In genomic region chr4:53582194-53582593, GRCh38 we compare ENCODE assay signal across 1 cellular context.
TF ChIP-seq lines count a peak whose summit lies in the region.

No MANE protein-coding gene starts in this region.

TF ChIP-seq in HepG2, 621 proteins besides CTCF, POLR2A, EP300 and RAD21 (continued from another document and continues in another):
- TF ChIP-seq, protein P1, sequence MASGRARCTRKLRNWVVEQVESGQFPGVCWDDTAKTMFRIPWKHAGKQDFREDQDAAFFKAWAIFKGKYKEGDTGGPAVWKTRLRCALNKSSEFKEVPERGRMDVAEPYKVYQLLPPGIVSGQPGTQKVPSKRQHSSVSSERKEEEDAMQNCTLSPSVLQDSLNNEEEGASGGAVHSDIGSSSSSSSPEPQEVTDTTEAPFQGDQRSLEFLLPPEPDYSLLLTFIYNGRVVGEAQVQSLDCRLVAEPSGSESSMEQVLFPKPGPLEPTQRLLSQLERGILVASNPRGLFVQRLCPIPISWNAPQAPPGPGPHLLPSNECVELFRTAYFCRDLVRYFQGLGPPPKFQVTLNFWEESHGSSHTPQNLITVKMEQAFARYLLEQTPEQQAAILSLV (CRISPR knock-in tag; IDR thresholded peaks at IDR 0.05; ENCODE audit: borderline replicate concordance): no peak
- TF ChIP-seq ZNF577 (CRISPR knock-in tag; IDR thresholded peaks at IDR 0.05; ENCODE audit: borderline replicate concordance, low read depth) (no peak), XRCC5 (optimal IDR thresholded peaks at IDR 0.05; ENCODE audit: low read length) (no peak), ZNF329 (CRISPR knock-in tag; IDR thresholded peaks at IDR 0.05; ENCODE audit: low read depth) (no peak), FOXO1 (CRISPR knock-in tag; IDR thresholded peaks at IDR 0.05) (peak; percentile 62; the same call in 1 of the 2 replicates), HDAC6 (IDR thresholded peaks at IDR 0.05; ENCODE audit: low read depth, low read length) (no peak), TMF1 (CRISPR knock-in tag; IDR thresholded peaks at IDR 0.05; ENCODE audit: low read depth) (no peak), MED8 (CRISPR knock-in tag; IDR thresholded peaks at IDR 0.05; ENCODE audit: insufficient replicate concordance) (no peak), GABPA (IDR thresholded peaks at IDR 0.05; ENCODE audit: low read depth, low read length) (no peak), GABPA (CRISPR knock-in tag; IDR thresholded peaks at IDR 0.05; ENCODE audit: low read depth) (0 out of 2 replicates have a peak, but pooled peaks have one; percentile 14), ZFAT (CRISPR knock-in tag; conservative IDR thresholded peaks at IDR 0.05) (no peak), ZNF207 (IDR thresholded peaks at IDR 0.05; ENCODE audit: borderline replicate concordance) (no peak), ZMAT3 (CRISPR knock-in tag; conservative IDR thresholded peaks at IDR 0.05) (no peak), ARNT2 (CRISPR knock-in tag; IDR thresholded peaks at IDR 0.05; ENCODE audit: low read depth) (no peak), RBFOX2 (IDR thresholded peaks at IDR 0.05; ENCODE audit: low read depth, low read length) (no peak), SAFB2 (CRISPR knock-in tag; IDR thresholded peaks at IDR 0.05; ENCODE audit: borderline replicate concordance, low read depth) (no peak), ZMYM3 (CRISPR knock-in tag; IDR thresholded peaks at IDR 0.05) (no peak), ZBTB1 (CRISPR knock-in tag; IDR thresholded peaks at IDR 0.05; ENCODE audit: borderline replicate concordance) (no peak), GABPB1 (CRISPR knock-in tag; IDR thresholded peaks at IDR 0.05) (no peak), ZNF3 (CRISPR knock-in tag; IDR thresholded peaks at IDR 0.05) (no peak), ZNF335 (CRISPR knock-in tag; IDR thresholded peaks at IDR 0.05) (no peak), ZFP1 (CRISPR knock-in tag; IDR thresholded peaks at IDR 0.05) (no peak), ZNF678 (CRISPR knock-in tag; IDR thresholded peaks at IDR 0.05) (no peak), GATAD2A (CRISPR knock-in tag; IDR thresholded peaks at IDR 0.05) (peak; percentile 37; the same call in 1 of the 2 replicates), HNRNPLL (IDR thresholded peaks at IDR 0.05; ENCODE audit: low read depth, low read length, poor library complexity, severe bottlenecking) (no peak), PAWR (CRISPR knock-in tag; IDR thresholded peaks at IDR 0.05; ENCODE audit: borderline replicate concordance) (no peak), SUZ12 (IDR thresholded peaks at IDR 0.05; ENCODE audit: low read depth, low read length) (no peak), ZBTB38 (CRISPR knock-in tag; IDR thresholded peaks at IDR 0.05) (no peak), ZMAT5 (CRISPR knock-in tag; IDR thresholded peaks at IDR 0.05; ENCODE audit: borderline replicate concordance, low read depth) (no peak), ZNF713 (CRISPR knock-in tag; IDR thresholded peaks at IDR 0.05) (no peak), ZNF773 (CRISPR knock-in tag; IDR thresholded peaks at IDR 0.05; ENCODE audit: borderline replicate concordance) (no peak), ZBTB4 (CRISPR knock-in tag; IDR thresholded peaks at IDR 0.05; ENCODE audit: borderline replicate concordance) (no peak), PAX8 (CRISPR knock-in tag; IDR thresholded peaks at IDR 0.05; ENCODE audit: borderline replicate concordance) (no peak)
- TF ChIP-seq, protein P2, sequence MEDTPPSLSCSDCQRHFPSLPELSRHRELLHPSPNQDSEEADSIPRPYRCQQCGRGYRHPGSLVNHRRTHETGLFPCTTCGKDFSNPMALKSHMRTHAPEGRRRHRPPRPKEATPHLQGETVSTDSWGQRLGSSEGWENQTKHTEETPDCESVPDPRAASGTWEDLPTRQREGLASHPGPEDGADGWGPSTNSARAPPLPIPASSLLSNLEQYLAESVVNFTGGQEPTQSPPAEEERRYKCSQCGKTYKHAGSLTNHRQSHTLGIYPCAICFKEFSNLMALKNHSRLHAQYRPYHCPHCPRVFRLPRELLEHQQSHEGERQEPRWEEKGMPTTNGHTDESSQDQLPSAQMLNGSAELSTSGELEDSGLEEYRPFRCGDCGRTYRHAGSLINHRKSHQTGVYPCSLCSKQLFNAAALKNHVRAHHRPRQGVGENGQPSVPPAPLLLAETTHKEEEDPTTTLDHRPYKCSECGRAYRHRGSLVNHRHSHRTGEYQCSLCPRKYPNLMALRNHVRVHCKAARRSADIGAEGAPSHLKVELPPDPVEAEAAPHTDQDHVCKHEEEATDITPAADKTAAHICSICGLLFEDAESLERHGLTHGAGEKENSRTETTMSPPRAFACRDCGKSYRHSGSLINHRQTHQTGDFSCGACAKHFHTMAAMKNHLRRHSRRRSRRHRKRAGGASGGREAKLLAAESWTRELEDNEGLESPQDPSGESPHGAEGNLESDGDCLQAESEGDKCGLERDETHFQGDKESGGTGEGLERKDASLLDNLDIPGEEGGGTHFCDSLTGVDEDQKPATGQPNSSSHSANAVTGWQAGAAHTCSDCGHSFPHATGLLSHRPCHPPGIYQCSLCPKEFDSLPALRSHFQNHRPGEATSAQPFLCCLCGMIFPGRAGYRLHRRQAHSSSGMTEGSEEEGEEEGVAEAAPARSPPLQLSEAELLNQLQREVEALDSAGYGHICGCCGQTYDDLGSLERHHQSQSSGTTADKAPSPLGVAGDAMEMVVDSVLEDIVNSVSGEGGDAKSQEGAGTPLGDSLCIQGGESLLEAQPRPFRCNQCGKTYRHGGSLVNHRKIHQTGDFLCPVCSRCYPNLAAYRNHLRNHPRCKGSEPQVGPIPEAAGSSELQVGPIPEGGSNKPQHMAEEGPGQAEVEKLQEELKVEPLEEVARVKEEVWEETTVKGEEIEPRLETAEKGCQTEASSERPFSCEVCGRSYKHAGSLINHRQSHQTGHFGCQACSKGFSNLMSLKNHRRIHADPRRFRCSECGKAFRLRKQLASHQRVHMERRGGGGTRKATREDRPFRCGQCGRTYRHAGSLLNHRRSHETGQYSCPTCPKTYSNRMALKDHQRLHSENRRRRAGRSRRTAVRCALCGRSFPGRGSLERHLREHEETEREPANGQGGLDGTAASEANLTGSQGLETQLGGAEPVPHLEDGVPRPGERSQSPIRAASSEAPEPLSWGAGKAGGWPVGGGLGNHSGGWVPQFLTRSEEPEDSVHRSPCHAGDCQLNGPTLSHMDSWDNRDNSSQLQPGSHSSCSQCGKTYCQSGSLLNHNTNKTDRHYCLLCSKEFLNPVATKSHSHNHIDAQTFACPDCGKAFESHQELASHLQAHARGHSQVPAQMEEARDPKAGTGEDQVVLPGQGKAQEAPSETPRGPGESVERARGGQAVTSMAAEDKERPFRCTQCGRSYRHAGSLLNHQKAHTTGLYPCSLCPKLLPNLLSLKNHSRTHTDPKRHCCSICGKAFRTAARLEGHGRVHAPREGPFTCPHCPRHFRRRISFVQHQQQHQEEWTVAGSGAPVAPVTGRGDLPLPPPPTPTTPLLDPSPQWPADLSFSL (CRISPR knock-in tag; IDR thresholded peaks at IDR 0.05): peak; percentile 73; the same call in 1 of the 2 replicates
- TF ChIP-seq, protein P3, sequence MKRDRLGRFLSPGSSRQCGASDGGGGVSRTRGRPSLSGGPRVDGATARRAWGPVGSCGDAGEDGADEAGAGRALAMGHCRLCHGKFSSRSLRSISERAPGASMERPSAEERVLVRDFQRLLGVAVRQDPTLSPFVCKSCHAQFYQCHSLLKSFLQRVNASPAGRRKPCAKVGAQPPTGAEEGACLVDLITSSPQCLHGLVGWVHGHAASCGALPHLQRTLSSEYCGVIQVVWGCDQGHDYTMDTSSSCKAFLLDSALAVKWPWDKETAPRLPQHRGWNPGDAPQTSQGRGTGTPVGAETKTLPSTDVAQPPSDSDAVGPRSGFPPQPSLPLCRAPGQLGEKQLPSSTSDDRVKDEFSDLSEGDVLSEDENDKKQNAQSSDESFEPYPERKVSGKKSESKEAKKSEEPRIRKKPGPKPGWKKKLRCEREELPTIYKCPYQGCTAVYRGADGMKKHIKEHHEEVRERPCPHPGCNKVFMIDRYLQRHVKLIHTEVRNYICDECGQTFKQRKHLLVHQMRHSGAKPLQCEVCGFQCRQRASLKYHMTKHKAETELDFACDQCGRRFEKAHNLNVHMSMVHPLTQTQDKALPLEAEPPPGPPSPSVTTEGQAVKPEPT (CRISPR knock-in tag; IDR thresholded peaks at IDR 0.05; ENCODE audit: low read depth): no peak
- TF ChIP-seq, protein P4, sequence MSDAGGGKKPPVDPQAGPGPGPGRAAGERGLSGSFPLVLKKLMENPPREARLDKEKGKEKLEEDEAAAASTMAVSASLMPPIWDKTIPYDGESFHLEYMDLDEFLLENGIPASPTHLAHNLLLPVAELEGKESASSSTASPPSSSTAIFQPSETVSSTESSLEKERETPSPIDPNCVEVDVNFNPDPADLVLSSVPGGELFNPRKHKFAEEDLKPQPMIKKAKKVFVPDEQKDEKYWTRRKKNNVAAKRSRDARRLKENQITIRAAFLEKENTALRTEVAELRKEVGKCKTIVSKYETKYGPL (CRISPR knock-in tag; IDR thresholded peaks at IDR 0.05): no peak
- TF ChIP-seq, protein P5, sequence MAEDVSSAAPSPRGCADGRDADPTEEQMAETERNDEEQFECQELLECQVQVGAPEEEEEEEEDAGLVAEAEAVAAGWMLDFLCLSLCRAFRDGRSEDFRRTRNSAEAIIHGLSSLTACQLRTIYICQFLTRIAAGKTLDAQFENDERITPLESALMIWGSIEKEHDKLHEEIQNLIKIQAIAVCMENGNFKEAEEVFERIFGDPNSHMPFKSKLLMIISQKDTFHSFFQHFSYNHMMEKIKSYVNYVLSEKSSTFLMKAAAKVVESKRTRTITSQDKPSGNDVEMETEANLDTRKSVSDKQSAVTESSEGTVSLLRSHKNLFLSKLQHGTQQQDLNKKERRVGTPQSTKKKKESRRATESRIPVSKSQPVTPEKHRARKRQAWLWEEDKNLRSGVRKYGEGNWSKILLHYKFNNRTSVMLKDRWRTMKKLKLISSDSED (CRISPR knock-in tag; IDR thresholded peaks at IDR 0.05): no peak
- TF ChIP-seq, protein P6, sequence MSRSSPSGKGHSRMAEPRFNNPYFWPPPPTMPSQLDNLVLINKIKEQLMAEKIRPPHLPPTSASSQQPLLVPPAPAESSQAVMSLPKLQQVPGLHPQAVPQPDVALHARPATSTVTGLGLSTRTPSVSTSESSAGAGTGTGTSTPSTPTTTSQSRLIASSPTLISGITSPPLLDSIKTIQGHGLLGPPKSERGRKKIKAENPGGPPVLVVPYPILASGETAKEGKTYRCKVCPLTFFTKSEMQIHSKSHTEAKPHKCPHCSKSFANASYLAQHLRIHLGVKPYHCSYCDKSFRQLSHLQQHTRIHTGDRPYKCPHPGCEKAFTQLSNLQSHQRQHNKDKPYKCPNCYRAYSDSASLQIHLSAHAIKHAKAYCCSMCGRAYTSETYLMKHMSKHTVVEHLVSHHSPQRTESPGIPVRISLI (CRISPR knock-in tag; IDR thresholded peaks at IDR 0.05; ENCODE audit: borderline replicate concordance): no peak
- TF ChIP-seq, protein P7, sequence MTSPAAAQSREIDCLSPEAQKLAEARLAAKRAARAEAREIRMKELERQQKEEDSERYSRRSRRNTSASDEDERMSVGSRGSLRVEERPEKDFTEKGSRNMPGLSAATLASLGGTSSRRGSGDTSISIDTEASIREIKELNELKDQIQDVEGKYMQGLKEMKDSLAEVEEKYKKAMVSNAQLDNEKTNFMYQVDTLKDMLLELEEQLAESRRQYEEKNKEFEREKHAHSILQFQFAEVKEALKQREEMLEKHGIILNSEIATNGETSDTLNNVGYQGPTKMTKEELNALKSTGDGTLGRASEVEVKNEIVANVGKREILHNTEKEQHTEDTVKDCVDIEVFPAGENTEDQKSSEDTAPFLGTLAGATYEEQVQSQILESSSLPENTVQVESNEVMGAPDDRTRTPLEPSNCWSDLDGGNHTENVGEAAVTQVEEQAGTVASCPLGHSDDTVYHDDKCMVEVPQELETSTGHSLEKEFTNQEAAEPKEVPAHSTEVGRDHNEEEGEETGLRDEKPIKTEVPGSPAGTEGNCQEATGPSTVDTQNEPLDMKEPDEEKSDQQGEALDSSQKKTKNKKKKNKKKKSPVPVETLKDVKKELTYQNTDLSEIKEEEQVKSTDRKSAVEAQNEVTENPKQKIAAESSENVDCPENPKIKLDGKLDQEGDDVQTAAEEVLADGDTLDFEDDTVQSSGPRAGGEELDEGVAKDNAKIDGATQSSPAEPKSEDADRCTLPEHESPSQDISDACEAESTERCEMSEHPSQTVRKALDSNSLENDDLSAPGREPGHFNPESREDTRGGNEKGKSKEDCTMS (CRISPR knock-in tag; conservative IDR thresholded peaks at IDR 0.05): no peak
- TF ChIP-seq, protein P8, sequence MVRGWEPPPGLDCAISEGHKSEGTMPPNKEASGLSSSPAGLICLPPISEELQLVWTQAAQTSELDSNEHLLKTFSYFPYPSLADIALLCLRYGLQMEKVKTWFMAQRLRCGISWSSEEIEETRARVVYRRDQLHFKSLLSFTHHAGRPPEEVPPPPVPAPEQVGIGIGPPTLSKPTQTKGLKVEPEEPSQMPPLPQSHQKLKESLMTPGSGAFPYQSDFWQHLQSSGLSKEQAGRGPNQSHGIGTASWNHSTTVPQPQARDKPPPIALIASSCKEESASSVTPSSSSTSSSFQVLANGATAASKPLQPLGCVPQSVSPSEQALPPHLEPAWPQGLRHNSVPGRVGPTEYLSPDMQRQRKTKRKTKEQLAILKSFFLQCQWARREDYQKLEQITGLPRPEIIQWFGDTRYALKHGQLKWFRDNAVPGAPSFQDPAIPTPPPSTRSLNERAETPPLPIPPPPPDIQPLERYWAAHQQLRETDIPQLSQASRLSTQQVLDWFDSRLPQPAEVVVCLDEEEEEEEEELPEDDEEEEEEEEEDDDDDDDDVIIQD (CRISPR knock-in tag; IDR thresholded peaks at IDR 0.05; ENCODE audit: low read depth): no peak
